ENCODE assay signal across 8 cellular contexts in genomic region chr10:52314007-52314821, GRCh38. TPM values are rescaled to one million over a fixed set of nuclear protein-coding genes. Genes with fewer than 3 reads are reported as not detected.
A peak's percentile ranks its signal among the peaks of the same experiment; 100 is the strongest.
DNase-seq lines count a peak whose midpoint lies in the region; ATAC-seq and TF ChIP-seq lines count a peak whose summit lies in the region.

TSS of gene DKK1 (plus strand) at chr10:52314281. CDS start at chr10:52314435, 154 bp downstream.

- peak within 1 kb of the TSS; percentile 96 for H3K9ac ChIP-seq in adipocyte (ENCODE audit: low read length)

- peaks cover 19% of the 10 kb centered on the region for H3K36me3 ChIP-seq in adipocyte (ENCODE audit: control insufficient read depth, insufficient read depth, low read length, severe bottlenecking)
- H3K36me3 ChIP-seq in heart right ventricle: no peaks in the 10 kb centered on the region

- intact Hi-C loops in heart right ventricle (cut with DNase I): loop anchor here in 2 of 10 donors (5.0 kb wide), 2 partner anchors 173 to 338 kb away; no protein-coding TSS in a partner anchor

- no peaks in the 10 kb centered on the region for H3K36me3 Mint-ChIP-seq in osteocyte (ENCODE audit: unreplicated experiment)

- H3K27ac Mint-ChIP-seq in osteocyte (ENCODE audit: unreplicated experiment): peak within 1 kb of the TSS; percentile 85

- H3K4me1 ChIP-seq in adipocyte (ENCODE audit: control insufficient read depth, insufficient read depth, low read length): peaks cover 16% of the 10 kb centered on the region
- peaks cover 0 to 20% (median 17%) of the 10 kb centered on the region in 9 donors for H3K4me1 ChIP-seq in heart right ventricle

- H3K4me3 ChIP-seq in AG04449 (ENCODE audit: low read depth, low read length): peak within 1 kb of the TSS; percentile 93
- peak within 1 kb of the TSS; percentile 94 for H3K4me3 ChIP-seq in adipocyte (ENCODE audit: low read length)
- H3K4me3 ChIP-seq in heart right ventricle: peak within 1 kb of the TSS; percentile 27 to 62 (median 54)

- H3K9me3 ChIP-seq in adipocyte (ENCODE audit: control insufficient read depth, low read length): no peaks in the 10 kb centered on the region
- no peaks in the 10 kb centered on the region for H3K9me3 ChIP-seq in heart right ventricle

- no peaks in the 10 kb centered on the region for H3K27me3 Mint-ChIP-seq in osteocyte (ENCODE audit: unreplicated experiment)

- H3K27me3 ChIP-seq in adipocyte (replicated peaks; ENCODE audit: control insufficient read depth, insufficient read depth, low read length) (no peaks in the 10 kb centered on the region), heart right ventricle (peaks cover 0 to 65% (median 29%) of the 10 kb centered on the region in 7 donors)

- H3K27ac ChIP-seq in heart right ventricle: no peak within 1 kb of the TSS

- H3K4me3 Mint-ChIP-seq in osteocyte (ENCODE audit: unreplicated experiment): peak within 1 kb of the TSS; percentile 91

- CTCF ChIA-PET in AG04449 (lab: Yijun Ruan, JAX): interaction anchor here (0.6 to 16.2 kb wide), 21 partner anchors 12 to 329 kb away, joined by 3 to 462 read pairs (median 3); no protein-coding TSS in a partner anchor

- H3K4me1 Mint-ChIP-seq in osteocyte (ENCODE audit: unreplicated experiment): peaks cover 57% of the 10 kb centered on the region

- H3K9me3 Mint-ChIP-seq in osteocyte (ENCODE audit: unreplicated experiment): no peaks in the 10 kb centered on the region

- POLR2A ChIA-PET in AG04449 (lab: Yijun Ruan, JAX): interaction anchor here (0.6 to 8.7 kb wide), 21 partner anchors 9 to 339 kb away, joined by 3 to 110 read pairs (median 4); no protein-coding TSS in a partner anchor

- DNase-seq in AG04449 (ENCODE audit: low read depth, low spot score) (no peak), M059J (ENCODE audit: low read depth) (peak; percentile 92), adipocyte (ENCODE audit: low read depth) (peak; percentile 92), heart right ventricle (peak; percentile 25 to 55), osteocyte (ENCODE audit: extremely low spot score, unreplicated experiment) (peak; percentile 93), hippocampal formation (lab: John Stamatoyannopoulos, UW) (no peak), GDM1 (lab: John Stamatoyannopoulos, UW) (no peak)

- peak; percentile 93 for TF ChIP-seq CTCF in AG04449 (IDR thresholded peaks at IDR 0.05; ENCODE audit: insufficient read depth, low read length, missing control alignments)
- TF ChIP-seq CTCF in heart right ventricle (IDR thresholded peaks at IDR 0.05): peak; percentile 31 to 65 (median 61)
- TF ChIP-seq CTCF in osteocyte (IDR thresholded peaks at IDR 0.05): peak; percentile 98

- ATAC-seq in GM18520 (IDR thresholded peaks at IDR 0.05; ENCODE audit: unreplicated experiment) (peak; percentile 61), heart right ventricle (peak; percentile 35 to 90 (median 84))

- 1% methylated on average over 53 of the region's 53 CpGs for WGBS in heart right ventricle, 2 donors

RNA-seq across cellular contexts. Expression of gene DKK1, which starts in this region (rescaled TPM):
- total RNA-seq in M059J (2014; rRNA removed; shearing (Covaris generic)): 355 and 363 TPM in 2 replicates
- 1 to 10 TPM in 1 of 10 donors, under 1 TPM in 4, not detected in 5; 0.26 to 1.2 (median 0.47) TPM for total RNA-seq in heart right ventricle
- polyA plus RNA-seq in heart right ventricle: 1 to 10 TPM in 1 of 2 donors, under 1 TPM in 1; 0.66 to 5.1 TPM
- total RNA-seq in osteocyte: 23.9 and 27.8 TPM in 2 replicates

Comparison
In these comparisons a context has a peak if more than half of its experiments do, and no peak if none do; other contexts are left out.
1. RNA of gene DKK1 (total RNA-seq): 355 to 363 TPM in M059J; 23.9 to 27.8 TPM in osteocyte and 0.26 to 1.2 TPM in heart right ventricle; every median in the first group is over 10 times any median in the second.
2. DNase-seq: peak in M059J (single experiment), adipocyte (single experiment), heart right ventricle (2 of 2) and osteocyte (single experiment); none in AG04449 (single experiment), hippocampal formation (0 of 2) and GDM1 (single experiment).
3. Peak in every context shown above with its lines, with median percentiles within 50 percentile points of each other: H3K4me3 ChIP-seq and CTCF ChIP-seq.